ENCODE assay signal across 8 cellular contexts in the genomic region with DNA sequence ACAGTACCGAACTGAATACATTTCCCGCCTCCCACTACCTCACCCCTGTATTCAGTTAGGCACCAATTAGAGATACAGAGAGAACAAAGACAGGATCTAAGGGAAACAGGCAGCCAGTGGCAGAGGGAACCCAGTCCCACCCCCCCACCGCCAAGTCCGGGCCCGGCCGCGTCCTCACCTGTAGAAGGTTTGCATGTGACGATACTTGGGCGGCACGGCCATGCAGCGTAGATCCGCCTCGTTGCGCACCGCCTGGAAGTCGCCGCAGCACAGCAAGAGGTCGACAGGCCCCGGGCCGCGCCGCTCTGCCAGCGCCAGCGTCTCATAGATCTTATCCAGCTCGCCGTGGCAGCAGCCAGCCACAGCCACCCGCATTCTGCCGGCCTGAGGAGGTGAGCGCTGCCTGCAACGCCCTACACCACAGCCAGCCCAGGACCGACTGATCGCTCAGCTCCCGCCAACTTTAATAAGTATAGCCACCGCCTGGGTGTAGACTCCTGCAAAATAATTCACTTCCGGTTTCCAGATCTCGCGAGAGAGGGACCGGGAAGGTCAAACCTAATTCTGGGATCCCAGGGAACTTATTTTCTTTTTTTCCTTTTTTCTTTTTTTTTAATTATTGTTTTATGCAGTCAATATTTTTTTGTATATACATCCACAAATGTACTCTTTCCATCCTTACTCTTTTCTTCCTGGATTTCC. TPM values are rescaled to one million over a fixed set of nuclear protein-coding genes. Genes with fewer than 3 reads are reported as not detected.
DNase-seq lines count a peak whose midpoint lies in the region; ATAC-seq and TF ChIP-seq lines count a peak whose summit lies in the region.

A gene with protein sequence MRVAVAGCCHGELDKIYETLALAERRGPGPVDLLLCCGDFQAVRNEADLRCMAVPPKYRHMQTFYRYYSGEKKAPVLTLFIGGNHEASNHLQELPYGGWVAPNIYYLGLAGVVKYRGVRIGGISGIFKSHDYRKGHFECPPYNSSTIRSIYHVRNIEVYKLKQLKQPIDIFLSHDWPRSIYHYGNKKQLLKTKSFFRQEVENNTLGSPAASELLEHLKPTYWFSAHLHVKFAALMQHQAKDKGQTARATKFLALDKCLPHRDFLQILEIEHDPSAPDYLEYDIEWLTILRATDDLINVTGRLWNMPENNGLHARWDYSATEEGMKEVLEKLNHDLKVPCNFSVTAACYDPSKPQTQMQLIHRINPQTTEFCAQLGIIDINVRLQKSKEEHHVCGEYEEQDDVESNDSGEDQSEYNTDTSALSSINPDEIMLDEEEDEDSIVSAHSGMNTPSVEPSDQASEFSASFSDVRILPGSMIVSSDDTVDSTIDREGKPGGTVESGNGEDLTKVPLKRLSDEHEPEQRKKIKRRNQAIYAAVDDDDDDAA (minus strand): TSS at position 501 of the 702 bp plus-strand sequence. CDS start 126 bp downstream, at position 375.

- H3K36me3 Mint-ChIP-seq in CD4-positive, alpha-beta T cell (ENCODE audit: low read depth), result peaks cover 40% of the 10 kb centered on the region
- H3K36me3 Mint-ChIP-seq in activated CD4-positive, alpha-beta memory T cell treated with anti-CD3 and anti-CD28 coated beads for 36 hours, result peaks cover 9% of the 10 kb centered on the region

- peak; percentile 86 for ATAC-seq in CD4-positive, alpha-beta T cell (ENCODE audit: poor library complexity)
- ATAC-seq in GM19438 (IDR thresholded peaks at IDR 0.05; ENCODE audit: low read depth, unreplicated experiment), result peak; percentile 93
- ATAC-seq in HG03571 (IDR thresholded peaks at IDR 0.05; ENCODE audit: unreplicated experiment), result peak; percentile 93

- POLR2A ChIA-PET in CD4-positive, alpha-beta T cell (lab: Charles Lee), result interaction anchor here (1.1 to 4.0 kb wide), 6 partner anchors 11 to 1214 kb away, joined by 3 to 45 read pairs (median 3); a partner anchor contains a TSS
- POLR2A ChIA-PET in activated CD4-positive, alpha-beta memory T cell treated with anti-CD3 and anti-CD28 coated beads for 36 hours (lab: Charles Lee), result interaction anchor here (1.1 to 2.2 kb wide), 3 partner anchors 11 to 1422 kb away, joined by 3 to 16 read pairs (median 6); a partner anchor contains a TSS

- peaks cover 4 to 10% of the 10 kb centered on the region in 2 donors for H3K4me1 ChIP-seq in duodenal mucosa (ENCODE audit: control insufficient read depth in 1 of 2, insufficient read depth in 2 of 2, low read length in 2 of 2)
- H3K4me1 ChIP-seq in liver (ENCODE audit: control insufficient read depth in 4 of 4, insufficient read depth in 4 of 4, low read length in 3 of 4), result peaks cover 4 to 14% (median 7%) of the 10 kb centered on the region in 4 donors

- intact Hi-C loops in CD4-positive, alpha-beta T cell (cut with DNase I, micrococcal nuclease), result loop anchor here in 1 of 2 experiments (2.0 kb wide), 1 partner anchor 14 kb away; no protein-coding TSS in a partner anchor
- intact Hi-C loops in activated CD4-positive, alpha-beta memory T cell treated with anti-CD3 and anti-CD28 coated beads for 36 hours (cut with micrococcal nuclease), result loop anchor here (1.0 to 5.0 kb wide), 2 partner anchors 13 to 107 kb away; a partner anchor contains a TSS

- peak; percentile 55 to 71 (median 62) for DNase-seq in CD4-positive, alpha-beta T cell
- DNase-seq in NCI-H774 (lab: John Stamatoyannopoulos, UW), result peak; percentile 83
- DNase-seq in activated CD4-positive, alpha-beta memory T cell treated with anti-CD3 and anti-CD28 coated beads for 36 hours, result peak; percentile 77
- DNase-seq in stimulated activated CD4-positive, alpha-beta T cell treated with anti-CD3 and anti-CD28 coated beads, Interleukin-4, amount 100 ng/mL, for 4 hours, result peak; percentile 59 to 68

- no peak for TF ChIP-seq CTCF in CD4-positive, alpha-beta T cell (IDR thresholded peaks at IDR 0.05)
- TF ChIP-seq CTCF in liver (IDR thresholded peaks at IDR 0.05; ENCODE audit: low read depth, low read length, missing input control), result no peak

- H3K9me3 Mint-ChIP-seq in CD4-positive, alpha-beta T cell, result no peaks in the 10 kb centered on the region
- no peaks in the 10 kb centered on the region for H3K9me3 Mint-ChIP-seq in activated CD4-positive, alpha-beta memory T cell treated with anti-CD3 and anti-CD28 coated beads for 36 hours

- H3K4me3 Mint-ChIP-seq in CD4-positive, alpha-beta T cell, result peak within 1 kb of the TSS; percentile 98
- peak within 1 kb of the TSS; percentile 96 for H3K4me3 Mint-ChIP-seq in activated CD4-positive, alpha-beta memory T cell treated with anti-CD3 and anti-CD28 coated beads for 36 hours

- peak within 1 kb of the TSS; percentile 79 for H3K27ac ChIP-seq in CD4-positive, alpha-beta T cell (ENCODE audit: low read depth, low read length)
- H3K27ac ChIP-seq in duodenal mucosa (ENCODE audit: low read depth, low read length) (peak within 1 kb of the TSS; percentile 46), liver (ENCODE audit: low read depth in 1 of 2, low read length in 2 of 2) (peak within 1 kb of the TSS; percentile 6 to 77)

- H3K9me3 ChIP-seq in CD4-positive, alpha-beta T cell (ENCODE audit: control insufficient read depth, low read length), result no peaks in the 10 kb centered on the region
- H3K9me3 ChIP-seq in duodenal mucosa (ENCODE audit: control insufficient read depth in 1 of 2, low read length in 2 of 2) (no peaks in the 10 kb centered on the region), liver (ENCODE audit: control insufficient read depth in 4 of 4, low read length in 3 of 4) (no peaks in the 10 kb centered on the region)

- peak within 1 kb of the TSS; percentile 96 for H3K27ac Mint-ChIP-seq in CD4-positive, alpha-beta T cell
- H3K27ac Mint-ChIP-seq in activated CD4-positive, alpha-beta memory T cell treated with anti-CD3 and anti-CD28 coated beads for 36 hours, result peak within 1 kb of the TSS; percentile 97

- no peaks in the 10 kb centered on the region for H3K27me3 Mint-ChIP-seq in CD4-positive, alpha-beta T cell
- no peaks in the 10 kb centered on the region for H3K27me3 Mint-ChIP-seq in activated CD4-positive, alpha-beta memory T cell treated with anti-CD3 and anti-CD28 coated beads for 36 hours

- peak within 1 kb of the TSS; percentile 84 to 98 for H3K4me3 ChIP-seq in duodenal mucosa (ENCODE audit: low read depth in 1 of 2, low read length in 2 of 2)
- H3K4me3 ChIP-seq in liver (ENCODE audit: low read depth in 1 of 3, low read length in 3 of 3), result peak within 1 kb of the TSS; percentile 89 to 97 (median 95)

- no peak for TF ChIP-seq RAD21 in liver (IDR thresholded peaks at IDR 0.05)

- WGBS in liver, result under 1% methylated on average over 38 of the region's 38 CpGs

- peak within 1 kb of the TSS; percentile 86 to 90 for H3K9ac ChIP-seq in duodenal mucosa (ENCODE audit: low read depth in 1 of 2, low read length in 2 of 2)
- peak within 1 kb of the TSS; percentile 71 to 81 for H3K9ac ChIP-seq in liver (ENCODE audit: low read depth in 1 of 2, low read length in 2 of 2)

- H3K36me3 ChIP-seq in duodenal mucosa (ENCODE audit: control insufficient read depth in 1 of 2, insufficient read depth in 2 of 2, low read length in 2 of 2) (peaks cover 0 to 7% of the 10 kb centered on the region in 2 donors), liver (ENCODE audit: control insufficient read depth in 4 of 4, insufficient read depth in 3 of 4, low read depth in 1 of 4, low read length in 3 of 4) (peaks cover 0 to 4% (median 2%) of the 10 kb centered on the region in 4 donors)

- H3K4me1 Mint-ChIP-seq in CD4-positive, alpha-beta T cell (ENCODE audit: low read depth), result peaks cover 48% of the 10 kb centered on the region
- H3K4me1 Mint-ChIP-seq in activated CD4-positive, alpha-beta memory T cell treated with anti-CD3 and anti-CD28 coated beads for 36 hours (ENCODE audit: low read depth), result peaks cover 38% of the 10 kb centered on the region

- no peaks in the 10 kb centered on the region for H3K27me3 ChIP-seq in CD4-positive, alpha-beta T cell (ENCODE audit: control insufficient read depth, insufficient read depth, low read length)
- H3K27me3 ChIP-seq in duodenal mucosa (ENCODE audit: control insufficient read depth in 1 of 2, insufficient read depth in 2 of 2, low read length in 2 of 2) (no peaks in the 10 kb centered on the region), liver (ENCODE audit: control insufficient read depth in 4 of 4, insufficient read depth in 4 of 4, low read length in 3 of 4) (no peaks in the 10 kb centered on the region)

- CTCF ChIA-PET in CD4-positive, alpha-beta T cell (lab: Charles Lee), result interaction anchor here (0.6 kb wide), 1 partner anchor 1936 kb away, joined by 3 read pairs; no protein-coding TSS in a partner anchor
- CTCF ChIA-PET in activated CD4-positive, alpha-beta memory T cell treated with anti-CD3 and anti-CD28 coated beads for 36 hours (lab: Charles Lee), result interaction anchor here (0.7 to 1.7 kb wide), 5 partner anchors 12 to 417 kb away, joined by 3 to 9 read pairs (median 4); a partner anchor contains a TSS

TF ChIP-seq in liver, 16 proteins besides CTCF, POLR2A, EP300 and RAD21 (continues in another document):
- TF ChIP-seq, protein P1, sequence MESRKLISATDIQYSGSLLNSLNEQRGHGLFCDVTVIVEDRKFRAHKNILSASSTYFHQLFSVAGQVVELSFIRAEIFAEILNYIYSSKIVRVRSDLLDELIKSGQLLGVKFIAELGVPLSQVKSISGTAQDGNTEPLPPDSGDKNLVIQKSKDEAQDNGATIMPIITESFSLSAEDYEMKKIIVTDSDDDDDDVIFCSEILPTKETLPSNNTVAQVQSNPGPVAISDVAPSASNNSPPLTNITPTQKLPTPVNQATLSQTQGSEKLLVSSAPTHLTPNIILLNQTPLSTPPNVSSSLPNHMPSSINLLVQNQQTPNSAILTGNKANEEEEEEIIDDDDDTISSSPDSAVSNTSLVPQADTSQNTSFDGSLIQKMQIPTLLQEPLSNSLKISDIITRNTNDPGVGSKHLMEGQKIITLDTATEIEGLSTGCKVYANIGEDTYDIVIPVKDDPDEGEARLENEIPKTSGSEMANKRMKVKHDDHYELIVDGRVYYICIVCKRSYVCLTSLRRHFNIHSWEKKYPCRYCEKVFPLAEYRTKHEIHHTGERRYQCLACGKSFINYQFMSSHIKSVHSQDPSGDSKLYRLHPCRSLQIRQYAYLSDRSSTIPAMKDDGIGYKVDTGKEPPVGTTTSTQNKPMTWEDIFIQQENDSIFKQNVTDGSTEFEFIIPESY (IDR thresholded peaks at IDR 0.05), result peak; percentile 99
- TF ChIP-seq YY1 (IDR thresholded peaks at IDR 0.05) (peak; percentile 89), EGR1 (IDR thresholded peaks at IDR 0.05; ENCODE audit: low read depth in 2 of 2) (no peak), FOXA2 (IDR thresholded peaks at IDR 0.05) (no peak), RXRA (IDR thresholded peaks at IDR 0.05) (peak in 1 of 2 donors; percentile 8), JUND (IDR thresholded peaks at IDR 0.05) (no peak)

RNA-seq across cellular contexts. Expression of the gene that starts here (rescaled TPM):
- 10 to 100 TPM; 23.1 to 24.6 TPM for total RNA-seq in CD4-positive, alpha-beta T cell
- total RNA-seq in activated CD4-positive, alpha-beta memory T cell treated with anti-CD3 and anti-CD28 coated beads for 36 hours, result 10 to 100 TPM; 21.7 to 22.6 TPM
- 10 to 100 TPM in 1 of 2 donors, 1 to 10 TPM in 1; 7.4 to 11.0 TPM for total RNA-seq in liver
- polyA plus RNA-seq in liver, result 1 to 10 TPM; 3.2 to 3.8 TPM

Comparison
In these comparisons a context has a peak if more than half of its experiments do, and no peak if none do; other contexts are left out.
1. Peak in every context shown above with its lines: DNase-seq, ATAC-seq, H3K4me3 ChIP-seq and H3K27ac ChIP-seq.